8 cellular contexts compared by ENCODE assay signal in the genomic region with DNA sequence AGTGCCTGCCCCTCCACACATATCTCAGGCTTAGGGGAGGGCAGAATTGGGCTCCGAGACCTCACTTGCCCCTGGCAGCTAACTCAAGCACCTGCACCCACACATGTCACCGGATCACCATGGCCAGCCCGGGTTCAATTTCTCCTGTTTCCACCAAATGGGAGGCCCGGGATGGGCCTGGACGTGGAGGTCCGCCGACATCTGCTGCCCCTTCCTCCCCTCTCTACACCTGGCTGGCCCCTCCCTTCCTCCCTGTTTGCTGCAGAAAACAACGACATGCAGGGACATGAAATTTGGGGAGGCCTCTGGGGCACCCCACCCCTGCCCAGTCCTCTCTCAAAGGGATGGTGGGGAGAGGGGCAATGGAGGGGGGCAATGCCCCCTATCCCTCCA. TPM values are rescaled to one million over a fixed set of nuclear protein-coding genes. Genes with fewer than 3 reads are reported as not detected.
DNase-seq lines count a peak whose midpoint lies in the region; ATAC-seq and TF ChIP-seq lines count a peak whose summit lies in the region.

No MANE protein-coding gene starts in this region.

- peaks cover 68% of the 10 kb centered on the region for H3K79me2 ChIP-seq in MM.1S (ENCODE audit: low read length)

- H3K9me3 Mint-ChIP-seq in effector memory CD8-positive, alpha-beta T cell, result no peaks in the 10 kb centered on the region
- no peaks in the 10 kb centered on the region for H3K9me3 Mint-ChIP-seq in natural killer cell treated with Interleukin-12 subunit alpha and Interleukin-12 subunit beta and Interleukin-15 and Interleukin-18, amount 100 ng/mL, for 72 hours

- 0 out of 2 replicates have a peak, but pooled peaks cover 3% of the 10 kb centered on the region for H3K36me3 ChIP-seq in MM.1S (replicated peaks; ENCODE audit: insufficient read depth, low read length)

- DNase-seq in MM.1S (peak; percentile 24), SHP77 (lab: John Stamatoyannopoulos, UW) (no peak)
- no peak for DNase-seq in effector memory CD8-positive, alpha-beta T cell
- DNase-seq in natural killer cell treated with Interleukin-12 subunit alpha and Interleukin-12 subunit beta and Interleukin-15 and Interleukin-18, amount 100 ng/mL, for 72 hours (ENCODE audit: low spot score), result peak; percentile 44

- H3K4me2 ChIP-seq in MM.1S (ENCODE audit: low read depth, low read length), result peak overlapping the region; percentile 94

- H3K27me3 ChIP-seq in MM.1S (replicated peaks; ENCODE audit: insufficient read depth, low read length), result no peaks in the 10 kb centered on the region

- H3K4me3 Mint-ChIP-seq in effector memory CD8-positive, alpha-beta T cell, result peak overlapping the region; percentile 97 to 99
- H3K4me3 Mint-ChIP-seq in natural killer cell treated with Interleukin-12 subunit alpha and Interleukin-12 subunit beta and Interleukin-15 and Interleukin-18, amount 100 ng/mL, for 72 hours, result peak overlapping the region; percentile 95

- H3K36me3 Mint-ChIP-seq in effector memory CD8-positive, alpha-beta T cell (ENCODE audit: insufficient read depth), result peaks cover 55% of the 10 kb centered on the region
- H3K36me3 Mint-ChIP-seq in natural killer cell treated with Interleukin-12 subunit alpha and Interleukin-12 subunit beta and Interleukin-15 and Interleukin-18, amount 100 ng/mL, for 72 hours, result peaks cover 4% of the 10 kb centered on the region

- H3K9me2 ChIP-seq in MM.1S (replicated peaks; ENCODE audit: insufficient read depth, low read length), result no peaks in the 10 kb centered on the region

- peak overlapping the region; percentile 96 for H3K9ac ChIP-seq in MM.1S (ENCODE audit: low read length)

- H3K4me3 ChIP-seq in MM.1S (ENCODE audit: low read length), result peak overlapping the region; percentile 98

- H3K27me3 Mint-ChIP-seq in effector memory CD8-positive, alpha-beta T cell, result no peaks in the 10 kb centered on the region
- H3K27me3 Mint-ChIP-seq in natural killer cell treated with Interleukin-12 subunit alpha and Interleukin-12 subunit beta and Interleukin-15 and Interleukin-18, amount 100 ng/mL, for 72 hours, result no peaks in the 10 kb centered on the region

- no peak for ATAC-seq in effector memory CD8-positive, alpha-beta T cell (replicated peaks)
- ATAC-seq in natural killer cell treated with Interleukin-12 subunit alpha and Interleukin-12 subunit beta and Interleukin-15 and Interleukin-18, amount 100 ng/mL, for 72 hours, result no peak
- ATAC-seq in GM21825 (IDR thresholded peaks at IDR 0.05; ENCODE audit: unreplicated experiment), result no peak
- no peak for ATAC-seq in GM19463 (IDR thresholded peaks at IDR 0.05; ENCODE audit: unreplicated experiment)
- no peak for ATAC-seq in GM18870 (IDR thresholded peaks at IDR 0.05; ENCODE audit: unreplicated experiment)

- no peaks in the 10 kb centered on the region for H3K9me3 ChIP-seq in MM.1S (replicated peaks; ENCODE audit: insufficient read depth, low read length)

- peaks cover 12% of the 10 kb centered on the region for H3K4me1 ChIP-seq in MM.1S (ENCODE audit: low read length)

- H3K27ac ChIP-seq in C4-2B (peak overlapping the region; percentile 75; the same call in 1 of the 2 replicates), MM.1S (ENCODE audit: low read length) (peak overlapping the region; percentile 92)

- H3K27ac Mint-ChIP-seq in effector memory CD8-positive, alpha-beta T cell, result peak overlapping the region; percentile 97
- H3K27ac Mint-ChIP-seq in natural killer cell treated with Interleukin-12 subunit alpha and Interleukin-12 subunit beta and Interleukin-15 and Interleukin-18, amount 100 ng/mL, for 72 hours, result peak overlapping the region; percentile 89 to 98

- H4K20me1 ChIP-seq in MM.1S (ENCODE audit: insufficient read depth, low read length), result no peaks in the 10 kb centered on the region

- TF ChIP-seq CTCF in C4-2B (conservative IDR thresholded peaks at IDR 0.05), result no peak
- no peak for TF ChIP-seq CTCF in MM.1S (IDR thresholded peaks at IDR 0.05; ENCODE audit: low read length)

- peaks cover 51% of the 10 kb centered on the region for H3F3A ChIP-seq in MM.1S (ENCODE audit: insufficient read depth, low read length)

- H2AFZ ChIP-seq in MM.1S (ENCODE audit: low read length), result no peak overlapping the region

- H3K4me1 Mint-ChIP-seq in effector memory CD8-positive, alpha-beta T cell (ENCODE audit: low read depth in 2 of 2), result peaks cover 36 to 54% of the 10 kb centered on the region in 2 donors
- H3K4me1 Mint-ChIP-seq in natural killer cell treated with Interleukin-12 subunit alpha and Interleukin-12 subunit beta and Interleukin-15 and Interleukin-18, amount 100 ng/mL, for 72 hours (ENCODE audit: low read depth in 2 of 2), result peaks cover 43 to 52% of the 10 kb centered on the region in 2 donors

RNA-seq across cellular contexts. Expression of gene PRKD2, which starts 1.3 kb away (rescaled TPM):
- 10 to 100 TPM; 82.3 to 100.0 TPM for total RNA-seq in natural killer cell treated with Interleukin-12 subunit alpha and Interleukin-12 subunit beta and Interleukin-15 and Interleukin-18, amount 100 ng/mL, for 72 hours

RNA-seq across cellular contexts. Expression of gene FKRP, which starts 30.2 kb away (rescaled TPM):
- total RNA-seq in natural killer cell treated with Interleukin-12 subunit alpha and Interleukin-12 subunit beta and Interleukin-15 and Interleukin-18, amount 100 ng/mL, for 72 hours, result 10 to 100 TPM; 16.4 to 25.4 TPM

RNA-seq across cellular contexts. Expression of gene STRN4, which starts 30.6 kb away (rescaled TPM):
- total RNA-seq in natural killer cell treated with Interleukin-12 subunit alpha and Interleukin-12 subunit beta and Interleukin-15 and Interleukin-18, amount 100 ng/mL, for 72 hours, result 100 to 1,000 TPM in 1 of 2 donors, 10 to 100 TPM in 1; 88.9 to 121 TPM

RNA-seq across cellular contexts. Expression of gene DACT3, which starts 54.6 kb away (rescaled TPM):
- total RNA-seq in natural killer cell treated with Interleukin-12 subunit alpha and Interleukin-12 subunit beta and Interleukin-15 and Interleukin-18, amount 100 ng/mL, for 72 hours, result under 1 TPM in 1 of 2 donors, not detected in 1; 0.36 TPM

Comparison
In these comparisons a context has a peak if more than half of its experiments do, and no peak if none do; other contexts are left out.
1. DNase-seq: peak in MM.1S (single experiment) and natural killer cell treated with Interleukin-12 subunit alpha and Interleukin-12 subunit beta and Interleukin-15 and Interleukin-18, amount 100 ng/mL, for 72 hours (single experiment); none in effector memory CD8-positive, alpha-beta T cell (0 of 3) and SHP77 (0 of 2).